ENCODE assay signal across 16 cellular contexts in the genomic region with DNA sequence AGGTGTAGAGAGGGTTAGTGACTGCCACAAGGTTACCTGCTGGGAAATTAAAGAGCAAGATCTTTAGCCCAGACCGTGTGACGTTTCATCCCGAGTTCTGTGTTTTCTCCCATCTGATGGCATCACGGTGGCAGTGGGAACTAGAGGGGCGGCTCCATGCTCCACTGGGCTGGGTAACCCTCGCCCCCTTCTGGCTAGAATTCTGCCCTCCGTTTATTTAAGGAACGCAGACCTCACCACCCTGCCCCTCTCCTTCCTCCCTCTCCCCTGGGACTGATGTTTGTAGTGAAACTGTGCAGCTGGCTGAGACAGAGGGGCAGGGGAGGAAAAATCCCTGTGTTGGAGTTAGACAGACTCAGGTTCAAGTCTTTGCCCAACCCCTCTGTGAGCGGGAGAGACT.
A peak's percentile ranks its signal among the peaks of the same experiment; 100 is the strongest.
DNase-seq lines count a peak whose midpoint lies in the region; TF ChIP-seq lines count a peak whose summit lies in the region.
"Had no signal": no experiment of that assay in that cellular context is flagged by ENCODE, and none has a peak within 500 bp of the region (broad histone marks: within the 10 kb centered on the region; RNA-seq: fewer than 3 reads in every experiment).

No MANE protein-coding gene starts in this region.

- H3K4me3 ChIP-seq in BLaER1 treated with 17β-estradiol and CSF1 and Interleukin-3, amounts not matched to agents 10 nM and 100 nM: peak overlapping the region in 5 of 10 experiments; percentile 9 to 36 (median 31); a peak in 8 of 20 replicates
- H3K4me3 ChIP-seq in GM06990 (replicated peaks; ENCODE audit: low read depth, low read length) (no peak overlapping the region), neural progenitor cell (no peak overlapping the region)

- no peaks in the 10 kb centered on the region for H3K79me2 ChIP-seq in neural progenitor cell (ENCODE audit: low read depth)

- TF ChIP-seq CTCF in GM06990 (IDR thresholded peaks at IDR 0.05; ENCODE audit: insufficient read depth, low read length, poor library complexity, severe bottlenecking): peak; percentile 13
- TF ChIP-seq CTCF in neural progenitor cell (IDR thresholded peaks at IDR 0.05): peak; percentile 41

- no peaks in the 10 kb centered on the region for H3K9me3 ChIP-seq in BLaER1 treated with 17β-estradiol and CSF1 and Interleukin-3, amounts not matched to agents 10 nM and 100 nM (replicated peaks in 1 of 11)
- no peaks in the 10 kb centered on the region for H3K9me3 ChIP-seq in neural progenitor cell (ENCODE audit: low read depth)

- no peaks in the 10 kb centered on the region for H3K36me3 ChIP-seq in BLaER1 treated with 17β-estradiol and CSF1 and Interleukin-3, amounts not matched to agents 10 nM and 100 nM
- H3K36me3 ChIP-seq in GM06990 (ENCODE audit: control insufficient read depth, insufficient read depth, low read length) (no peaks in the 10 kb centered on the region), neural progenitor cell (no peaks in the 10 kb centered on the region)

- H3K27me3 Mint-ChIP-seq in activated T-helper 2 cell treated with anti-CD3 and anti-CD28 coated beads, Interferon-gamma antibody, Interleukin-2, Interleukin-4, amounts not matched to agents 10 μg/mL and 5 μg/mL and 100 μg/mL, durations not matched to agents 14 hours and 24 hours and 36 hours (ENCODE audit: low read depth): no peaks in the 10 kb centered on the region
- peaks cover 3% of the 10 kb centered on the region for H3K27me3 Mint-ChIP-seq in neural progenitor cell (ENCODE audit: insufficient read depth, low read depth)
- H3K27me3 Mint-ChIP-seq: CD4-positive, alpha-beta T cell had no signal

- H3K4me3 Mint-ChIP-seq in activated T-helper 2 cell treated with anti-CD3 and anti-CD28 coated beads, Interferon-gamma antibody, Interleukin-2, Interleukin-4, amounts not matched to agents 10 μg/mL and 5 μg/mL and 100 μg/mL, durations not matched to agents 14 hours and 24 hours and 36 hours (ENCODE audit: low read depth): peak overlapping the region; percentile 11
- no peak overlapping the region for H3K4me3 Mint-ChIP-seq in neural progenitor cell
- H3K4me3 Mint-ChIP-seq: CD4-positive, alpha-beta T cell; stimulated activated naive B cell treated with anti-CD40 and anti-IgM and Interleukin-4, amounts not matched to agents 10 μg/mL and 1 μg/mL and 100 μg/mL, for 72 hours had no signal

- peaks cover 16% of the 10 kb centered on the region for H3K4me1 Mint-ChIP-seq in activated T-helper 2 cell treated with anti-CD3 and anti-CD28 coated beads, Interferon-gamma antibody, Interleukin-2, Interleukin-4, amounts not matched to agents 10 μg/mL and 5 μg/mL and 100 μg/mL, durations not matched to agents 14 hours and 24 hours and 36 hours (ENCODE audit: low read depth)
- H3K4me1 Mint-ChIP-seq in neural progenitor cell: no peaks in the 10 kb centered on the region

- no peaks in the 10 kb centered on the region for H3F3A ChIP-seq in neural progenitor cell (ENCODE audit: low read depth)

- no peak for TF ChIP-seq POLR2A in erythroblast (IDR thresholded peaks at IDR 0.05; ENCODE audit: low read length)

- no peak overlapping the region for H3K27ac Mint-ChIP-seq in activated T-helper 2 cell treated with anti-CD3 and anti-CD28 coated beads, Interferon-gamma antibody, Interleukin-2, Interleukin-4, amounts not matched to agents 10 μg/mL and 5 μg/mL and 100 μg/mL, durations not matched to agents 14 hours and 24 hours and 36 hours
- no peak overlapping the region for H3K27ac Mint-ChIP-seq in neural progenitor cell
- H3K27ac Mint-ChIP-seq: CD4-positive, alpha-beta T cell; stimulated activated naive B cell treated with anti-CD40 and anti-IgM and Interleukin-4, amounts not matched to agents 10 μg/mL and 1 μg/mL and 100 μg/mL, for 72 hours had no signal

- H3K27ac ChIP-seq in BLaER1 treated with 17β-estradiol and CSF1 and Interleukin-3, amounts not matched to agents 10 nM and 100 nM: peak overlapping the region in 10 of 11 experiments; percentile 26 to 88 (median 74); a peak in 19 of 22 replicates
- H3K27ac ChIP-seq in neural progenitor cell: no peak overlapping the region

- peak overlapping the region in 10 of 11 experiments; percentile 12 to 80 (median 66); a peak in 20 of 22 replicates for H3K9ac ChIP-seq in BLaER1 treated with 17β-estradiol and CSF1 and Interleukin-3, amounts not matched to agents 10 nM and 100 nM
- no peak overlapping the region for H3K9ac ChIP-seq in neural progenitor cell

- no peaks in the 10 kb centered on the region for H3K9me3 Mint-ChIP-seq in activated T-helper 2 cell treated with anti-CD3 and anti-CD28 coated beads, Interferon-gamma antibody, Interleukin-2, Interleukin-4, amounts not matched to agents 10 μg/mL and 5 μg/mL and 100 μg/mL, durations not matched to agents 14 hours and 24 hours and 36 hours
- no peaks in the 10 kb centered on the region for H3K9me3 Mint-ChIP-seq in neural progenitor cell
- H3K9me3 Mint-ChIP-seq: CD4-positive, alpha-beta T cell; naive B cell; stimulated activated naive B cell treated with anti-CD40 and anti-IgM and Interleukin-4, amounts not matched to agents 10 μg/mL and 1 μg/mL and 100 μg/mL, for 72 hours had no signal

- peaks cover 59 to 84% (median 80%) of the 10 kb centered on the region in 10 experiments for H3K4me1 ChIP-seq in BLaER1 treated with 17β-estradiol and CSF1 and Interleukin-3, amounts not matched to agents 10 nM and 100 nM
- no peaks in the 10 kb centered on the region for H3K4me1 ChIP-seq in neural progenitor cell

- H3K4me2 ChIP-seq in BLaER1 treated with 17β-estradiol and CSF1 and Interleukin-3, amounts not matched to agents 10 nM and 100 nM: peak overlapping the region; percentile 80 to 98 (median 90)
- no peak overlapping the region for H3K4me2 ChIP-seq in neural progenitor cell

- no peak overlapping the region for H2AFZ ChIP-seq in neural progenitor cell (replicated peaks)

- H3K36me3 Mint-ChIP-seq in activated T-helper 2 cell treated with anti-CD3 and anti-CD28 coated beads, Interferon-gamma antibody, Interleukin-2, Interleukin-4, amounts not matched to agents 10 μg/mL and 5 μg/mL and 100 μg/mL, durations not matched to agents 14 hours and 24 hours and 36 hours (ENCODE audit: low read depth): no peaks in the 10 kb centered on the region
- H3K36me3 Mint-ChIP-seq in neural progenitor cell: no peaks in the 10 kb centered on the region
- H3K36me3 Mint-ChIP-seq: naive B cell; stimulated activated naive B cell treated with anti-CD40 and anti-IgM and Interleukin-4, amounts not matched to agents 10 μg/mL and 1 μg/mL and 100 μg/mL, for 72 hours had no signal

- H4K20me1 ChIP-seq in BLaER1 treated with 17β-estradiol and CSF1 and Interleukin-3, amounts not matched to agents 10 nM and 100 nM: no peaks in the 10 kb centered on the region
- H4K20me1 ChIP-seq in neural progenitor cell (ENCODE audit: low read depth): no peaks in the 10 kb centered on the region

- H3K27me3 ChIP-seq in BLaER1 treated with 17β-estradiol and CSF1 and Interleukin-3, amounts not matched to agents 10 nM and 100 nM: no peaks in the 10 kb centered on the region
- H3K27me3 ChIP-seq in GM06990 (replicated peaks; ENCODE audit: control insufficient read depth, insufficient read depth, low read length) (no peaks in the 10 kb centered on the region; the same call in 1 of the 2 replicates), neural progenitor cell (no peaks in the 10 kb centered on the region)

- no peak for DNase-seq in GM06990 (ENCODE audit: extremely low read depth, insufficient read length)
- no peak for DNase-seq in activated T-helper 2 cell treated with anti-CD3 and anti-CD28 coated beads, Interferon-gamma antibody, Interleukin-2, Interleukin-4, amounts not matched to agents 10 μg/mL and 5 μg/mL and 100 μg/mL, durations not matched to agents 14 hours and 24 hours and 36 hours (ENCODE audit: low spot score)
- peak; percentile 49 for DNase-seq in neural progenitor cell (ENCODE audit: low spot score)
- no peak for DNase-seq in erythroblast (lab: John Stamatoyannopoulos, UW)
- DNase-seq in activated gamma-delta T cell (lab: John Stamatoyannopoulos, UW): no peak
- DNase-seq in ureter (ENCODE audit: low spot score): no peak
- DNase-seq: amniotic stem cell; CD4-positive, alpha-beta T cell; foreskin fibroblast; GDM1; islet precursor cell; naive B cell; NCI-H1930; stimulated activated CD4-positive, alpha-beta T cell treated with anti-CD3 and anti-CD28 coated beads, Interleukin-4, amount 100 ng/mL, for 24 hours; stimulated activated naive B cell treated with anti-CD40 and anti-IgM and Interleukin-4, amounts not matched to agents 10 μg/mL and 1 μg/mL and 100 μg/mL, for 72 hours had no signal

- intact Hi-C loops in activated T-helper 2 cell treated with anti-CD3 and anti-CD28 coated beads, Interferon-gamma antibody, Interleukin-2, Interleukin-4, amounts not matched to agents 10 μg/mL and 5 μg/mL and 100 μg/mL, durations not matched to agents 14 hours and 24 hours and 36 hours (cut with micrococcal nuclease): no loop called here
